Comparison of ENCODE assay signal across 1 cellular context in the genomic region with DNA sequence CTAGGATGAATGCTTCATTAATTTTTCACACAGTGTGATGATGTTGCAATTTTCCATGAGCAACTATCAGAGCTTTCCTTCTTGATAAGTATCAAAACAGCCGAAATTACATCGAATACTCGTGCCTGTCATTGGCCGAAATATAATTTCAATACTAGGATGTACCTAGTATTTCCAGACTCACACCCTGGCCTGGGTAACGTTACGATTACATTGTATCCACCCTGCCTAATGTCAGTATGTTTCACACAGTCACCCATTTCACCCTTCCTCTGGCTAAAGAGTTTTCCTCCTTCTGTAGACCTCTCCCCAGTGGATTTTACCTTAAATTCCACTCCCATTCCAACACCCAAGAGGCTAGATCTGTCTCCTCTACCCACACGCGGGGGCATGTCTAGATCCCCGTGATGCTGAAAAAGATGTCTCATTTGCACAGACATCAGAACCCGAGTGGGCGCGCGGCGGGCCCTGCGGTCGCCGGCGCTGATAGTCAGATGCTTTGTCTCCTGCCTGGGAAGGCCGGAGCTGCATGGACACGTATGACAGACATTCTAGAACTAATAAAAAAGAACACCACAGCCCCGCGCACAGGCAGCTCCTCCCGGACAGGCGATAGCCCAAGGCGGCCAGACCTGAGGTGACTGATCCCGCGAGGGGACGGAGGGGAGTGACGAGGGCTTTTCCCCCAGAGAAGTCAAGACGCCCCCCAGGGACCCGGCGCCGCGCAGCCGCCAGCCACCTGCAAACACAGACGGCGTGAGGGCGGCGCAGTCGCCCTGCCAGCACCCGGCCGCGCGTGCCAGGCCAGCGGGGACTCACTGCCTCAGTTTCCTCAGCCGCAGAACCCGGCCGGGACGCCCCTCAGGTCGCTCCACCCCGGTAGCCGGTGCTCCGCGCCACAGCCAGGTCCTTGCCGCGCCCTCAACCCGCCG.
TF ChIP-seq lines count a peak whose summit lies in the region.

No MANE protein-coding gene starts in this region.

TF ChIP-seq in K562, 482 proteins besides CTCF, POLR2A, EP300 and RAD21 (continued from another document and continues in another):
- TF ChIP-seq USF2 (CRISPR knock-in tag; IDR thresholded peaks at IDR 0.05) = no peak
- no peak for TF ChIP-seq SETDB1 (IDR thresholded peaks at IDR 0.05; ENCODE audit: low read length)
- no peak for TF ChIP-seq TAF7 (tag; IDR thresholded peaks at IDR 0.05)
- peak; percentile 46 for TF ChIP-seq TAF1 (IDR thresholded peaks at IDR 0.05; ENCODE audit: control insufficient read depth, extremely low read depth, insufficient read depth, low read length, severe bottlenecking)
- TF ChIP-seq CSDE1 (IDR thresholded peaks at IDR 0.05) = no peak
- no peak for TF ChIP-seq U2AF2 (optimal IDR thresholded peaks at IDR 0.05; ENCODE audit: low read depth, low read length)
- peak in 1 of 2 experiments; percentile 16; a peak in 1 of 4 replicates for TF ChIP-seq HDAC1 (IDR thresholded peaks at IDR 0.05)
- no peak for TF ChIP-seq FOXA3 (CRISPR knock-in tag; conservative IDR thresholded peaks at IDR 0.05 in 1 of 2, IDR thresholded peaks at IDR 0.05 in 1 of 2)
- no peak for TF ChIP-seq MTF1 (CRISPR knock-in tag; IDR thresholded peaks at IDR 0.05; ENCODE audit: borderline replicate concordance)
- TF ChIP-seq RFX7 (CRISPR knock-in tag; IDR thresholded peaks at IDR 0.05) = no peak
- TF ChIP-seq MYNN (IDR thresholded peaks at IDR 0.05) = no peak
- TF ChIP-seq MYNN (CRISPR knock-in tag; IDR thresholded peaks at IDR 0.05) = no peak
- TF ChIP-seq ERF (CRISPR knock-in tag; IDR thresholded peaks at IDR 0.05) = 0 out of 2 replicates have a peak, but pooled peaks have one; percentile 30
- TF ChIP-seq PML (IDR thresholded peaks at IDR 0.05; ENCODE audit: low read length) = no peak; the same call in 1 of the 2 replicates
- TF ChIP-seq, protein P1, sequence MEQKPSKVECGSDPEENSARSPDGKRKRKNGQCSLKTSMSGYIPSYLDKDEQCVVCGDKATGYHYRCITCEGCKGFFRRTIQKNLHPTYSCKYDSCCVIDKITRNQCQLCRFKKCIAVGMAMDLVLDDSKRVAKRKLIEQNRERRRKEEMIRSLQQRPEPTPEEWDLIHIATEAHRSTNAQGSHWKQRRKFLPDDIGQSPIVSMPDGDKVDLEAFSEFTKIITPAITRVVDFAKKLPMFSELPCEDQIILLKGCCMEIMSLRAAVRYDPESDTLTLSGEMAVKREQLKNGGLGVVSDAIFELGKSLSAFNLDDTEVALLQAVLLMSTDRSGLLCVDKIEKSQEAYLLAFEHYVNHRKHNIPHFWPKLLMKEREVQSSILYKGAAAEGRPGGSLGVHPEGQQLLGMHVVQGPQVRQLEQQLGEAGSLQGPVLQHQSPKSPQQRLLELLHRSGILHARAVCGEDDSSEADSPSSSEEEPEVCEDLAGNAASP (IDR thresholded peaks at IDR 0.05) = no peak
- no peak for TF ChIP-seq RUNX1 (IDR thresholded peaks at IDR 0.05; ENCODE audit: low read depth)
- TF ChIP-seq, protein P2, sequence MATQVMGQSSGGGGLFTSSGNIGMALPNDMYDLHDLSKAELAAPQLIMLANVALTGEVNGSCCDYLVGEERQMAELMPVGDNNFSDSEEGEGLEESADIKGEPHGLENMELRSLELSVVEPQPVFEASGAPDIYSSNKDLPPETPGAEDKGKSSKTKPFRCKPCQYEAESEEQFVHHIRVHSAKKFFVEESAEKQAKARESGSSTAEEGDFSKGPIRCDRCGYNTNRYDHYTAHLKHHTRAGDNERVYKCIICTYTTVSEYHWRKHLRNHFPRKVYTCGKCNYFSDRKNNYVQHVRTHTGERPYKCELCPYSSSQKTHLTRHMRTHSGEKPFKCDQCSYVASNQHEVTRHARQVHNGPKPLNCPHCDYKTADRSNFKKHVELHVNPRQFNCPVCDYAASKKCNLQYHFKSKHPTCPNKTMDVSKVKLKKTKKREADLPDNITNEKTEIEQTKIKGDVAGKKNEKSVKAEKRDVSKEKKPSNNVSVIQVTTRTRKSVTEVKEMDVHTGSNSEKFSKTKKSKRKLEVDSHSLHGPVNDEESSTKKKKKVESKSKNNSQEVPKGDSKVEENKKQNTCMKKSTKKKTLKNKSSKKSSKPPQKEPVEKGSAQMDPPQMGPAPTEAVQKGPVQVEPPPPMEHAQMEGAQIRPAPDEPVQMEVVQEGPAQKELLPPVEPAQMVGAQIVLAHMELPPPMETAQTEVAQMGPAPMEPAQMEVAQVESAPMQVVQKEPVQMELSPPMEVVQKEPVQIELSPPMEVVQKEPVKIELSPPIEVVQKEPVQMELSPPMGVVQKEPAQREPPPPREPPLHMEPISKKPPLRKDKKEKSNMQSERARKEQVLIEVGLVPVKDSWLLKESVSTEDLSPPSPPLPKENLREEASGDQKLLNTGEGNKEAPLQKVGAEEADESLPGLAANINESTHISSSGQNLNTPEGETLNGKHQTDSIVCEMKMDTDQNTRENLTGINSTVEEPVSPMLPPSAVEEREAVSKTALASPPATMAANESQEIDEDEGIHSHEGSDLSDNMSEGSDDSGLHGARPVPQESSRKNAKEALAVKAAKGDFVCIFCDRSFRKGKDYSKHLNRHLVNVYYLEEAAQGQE (CRISPR knock-in tag; IDR thresholded peaks at IDR 0.05; ENCODE audit: low read depth) = no peak
- TF ChIP-seq ZNF639 (CRISPR knock-in tag; conservative IDR thresholded peaks at IDR 0.05 in 1 of 2, IDR thresholded peaks at IDR 0.05 in 1 of 2) = no peak
- 0 out of 2 replicates have a peak, but pooled peaks have one; percentile 61 for TF ChIP-seq HDAC2 (IDR thresholded peaks at IDR 0.05)
- TF ChIP-seq ZBTB1 (CRISPR knock-in tag; IDR thresholded peaks at IDR 0.05; ENCODE audit: borderline replicate concordance, low read depth) = 0 out of 2 replicates have a peak, but pooled peaks have one; percentile 26
- TF ChIP-seq NR2F6 (CRISPR knock-in tag; IDR thresholded peaks at IDR 0.05) = no peak
- TF ChIP-seq, protein P3, sequence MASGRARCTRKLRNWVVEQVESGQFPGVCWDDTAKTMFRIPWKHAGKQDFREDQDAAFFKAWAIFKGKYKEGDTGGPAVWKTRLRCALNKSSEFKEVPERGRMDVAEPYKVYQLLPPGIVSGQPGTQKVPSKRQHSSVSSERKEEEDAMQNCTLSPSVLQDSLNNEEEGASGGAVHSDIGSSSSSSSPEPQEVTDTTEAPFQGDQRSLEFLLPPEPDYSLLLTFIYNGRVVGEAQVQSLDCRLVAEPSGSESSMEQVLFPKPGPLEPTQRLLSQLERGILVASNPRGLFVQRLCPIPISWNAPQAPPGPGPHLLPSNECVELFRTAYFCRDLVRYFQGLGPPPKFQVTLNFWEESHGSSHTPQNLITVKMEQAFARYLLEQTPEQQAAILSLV (tag; IDR thresholded peaks at IDR 0.05) = no peak
- no peak for TF ChIP-seq ZNF263 (CRISPR knock-in tag; IDR thresholded peaks at IDR 0.05; ENCODE audit: borderline replicate concordance)
- TF ChIP-seq MAZ (CRISPR knock-in tag; conservative IDR thresholded peaks at IDR 0.05 in 1 of 2, IDR thresholded peaks at IDR 0.05 in 1 of 2) = no peak
- peak; percentile 68 to 76 for TF ChIP-seq NRF1 (conservative IDR thresholded peaks at IDR 0.05 in 1 of 2, IDR thresholded peaks at IDR 0.05 in 1 of 2)
- TF ChIP-seq CAMTA2 (CRISPR knock-in tag; conservative IDR thresholded peaks at IDR 0.05) = no peak
- TF ChIP-seq SAFB2 (IDR thresholded peaks at IDR 0.05; ENCODE audit: borderline replicate concordance, low read depth, low read length, severe bottlenecking) = no peak
- no peak for TF ChIP-seq CLOCK (CRISPR knock-in tag; IDR thresholded peaks at IDR 0.05; ENCODE audit: borderline replicate concordance)
- no peak for TF ChIP-seq ZNF24 (IDR thresholded peaks at IDR 0.05)
- no peak for TF ChIP-seq ZNF175 (CRISPR knock-in tag; IDR thresholded peaks at IDR 0.05; ENCODE audit: low read depth)
- TF ChIP-seq KDM5B (IDR thresholded peaks at IDR 0.05; ENCODE audit: insufficient replicate concordance, low read depth, low read length) = no peak
- TF ChIP-seq MAFK (IDR thresholded peaks at IDR 0.05; ENCODE audit: low read length) = peak; percentile 54; the same call in 1 of the 2 replicates
- TF ChIP-seq GTF2A2 (tag; IDR thresholded peaks at IDR 0.05) = no peak
- TF ChIP-seq ZBTB8A (IDR thresholded peaks at IDR 0.05; ENCODE audit: partially characterized antibody) = no peak
- TF ChIP-seq, protein P4, sequence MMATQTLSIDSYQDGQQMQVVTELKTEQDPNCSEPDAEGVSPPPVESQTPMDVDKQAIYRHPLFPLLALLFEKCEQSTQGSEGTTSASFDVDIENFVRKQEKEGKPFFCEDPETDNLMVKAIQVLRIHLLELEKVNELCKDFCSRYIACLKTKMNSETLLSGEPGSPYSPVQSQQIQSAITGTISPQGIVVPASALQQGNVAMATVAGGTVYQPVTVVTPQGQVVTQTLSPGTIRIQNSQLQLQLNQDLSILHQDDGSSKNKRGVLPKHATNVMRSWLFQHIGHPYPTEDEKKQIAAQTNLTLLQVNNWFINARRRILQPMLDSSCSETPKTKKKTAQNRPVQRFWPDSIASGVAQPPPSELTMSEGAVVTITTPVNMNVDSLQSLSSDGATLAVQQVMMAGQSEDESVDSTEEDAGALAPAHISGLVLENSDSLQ (IDR thresholded peaks at IDR 0.05) = no peak
- TF ChIP-seq NEUROD1 (IDR thresholded peaks at IDR 0.05; ENCODE audit: borderline replicate concordance, low read depth, low read length, partially characterized antibody) = no peak
- TF ChIP-seq ZNF57 (CRISPR knock-in tag; IDR thresholded peaks at IDR 0.05) = no peak
- TF ChIP-seq E2F1 (CRISPR knock-in tag; IDR thresholded peaks at IDR 0.05) = no peak
- no peak for TF ChIP-seq ARNT (IDR thresholded peaks at IDR 0.05)
- TF ChIP-seq TCF3 (CRISPR knock-in tag; IDR thresholded peaks at IDR 0.05) = no peak
- TF ChIP-seq CBX1 (IDR thresholded peaks at IDR 0.05; ENCODE audit: low read depth) = no peak
- no peak for TF ChIP-seq FOXJ2 (tag; IDR thresholded peaks at IDR 0.05)
- TF ChIP-seq ZNF324 (CRISPR knock-in tag; IDR thresholded peaks at IDR 0.05) = no peak
- TF ChIP-seq PATZ1 (CRISPR knock-in tag; IDR thresholded peaks at IDR 0.05; ENCODE audit: borderline replicate concordance) = no peak
- TF ChIP-seq SAFB (IDR thresholded peaks at IDR 0.05; ENCODE audit: borderline replicate concordance, low read depth, low read length) = peak; percentile 40; the same call in 1 of the 2 replicates
- TF ChIP-seq PURB (CRISPR knock-in tag; IDR thresholded peaks at IDR 0.05; ENCODE audit: low read depth) = no peak
- TF ChIP-seq MBD2 (IDR thresholded peaks at IDR 0.05; ENCODE audit: borderline replicate concordance, low read depth) = no peak
- no peak for TF ChIP-seq ZNF830 (CRISPR knock-in tag; IDR thresholded peaks at IDR 0.05)
- no peak for TF ChIP-seq NFE2L1 (tag; IDR thresholded peaks at IDR 0.05; ENCODE audit: borderline replicate concordance, low read depth)
- TF ChIP-seq RBM17 (IDR thresholded peaks at IDR 0.05; ENCODE audit: borderline replicate concordance, low read depth, low read length) = no peak
- no peak for TF ChIP-seq ZNF12 (CRISPR knock-in tag; IDR thresholded peaks at IDR 0.05)
- no peak for TF ChIP-seq NR1H2 (CRISPR knock-in tag; IDR thresholded peaks at IDR 0.05)
